Comparison of ENCODE assay signal across 11 cellular contexts in genomic region chr13:48220592-48221300, GRCh38. TPM values are rescaled to one million over a fixed set of nuclear protein-coding genes. Genes with fewer than 3 reads are reported as not detected.
DNase-seq lines count a peak whose midpoint lies in the region; ATAC-seq, FAIRE-seq and TF ChIP-seq lines count a peak whose summit lies in the region.
"Had no signal": no experiment of that assay in that cellular context is flagged by ENCODE, and none has a peak within 500 bp of the region (broad histone marks: within the 10 kb centered on the region; RNA-seq: fewer than 3 reads in every experiment).

No MANE protein-coding gene starts in this region.

- FAIRE-seq in GM12892 (lab: Jason Lieb, UNC), result peak; percentile 30

- TF ChIP-seq CTCF in OCI-LY3 (IDR thresholded peaks at IDR 0.05; ENCODE audit: low read depth, low read length) (no peak), gastrocnemius medialis (IDR thresholded peaks at IDR 0.05 in 4 of 5, conservative IDR thresholded peaks at IDR 0.05 in 1 of 5) (no peak), GM20000 (IDR thresholded peaks at IDR 0.05; ENCODE audit: extremely low read depth, missing control alignments) (no peak)

- H3K9ac ChIP-seq in OCI-LY3 (ENCODE audit: low read length), result no peak overlapping the region

- DNase-seq in GM12892 (ENCODE audit: insufficient read length) (no peak), gastrocnemius medialis (no peak), NCI-H2171 treated with DMSO at 0.1 percent for 48 hours (lab: John Stamatoyannopoulos, UW) (no peak), GM20000 (ENCODE audit: low spot score) (no peak), substantia nigra (lab: John Stamatoyannopoulos, UW) (no peak)
- no peak for DNase-seq in activated effector memory CD4-positive, alpha-beta T cell treated with anti-CD3 and anti-CD28 coated beads, Interleukin-2, amount 50 U/mL, for 16 hours
- DNase-seq: head of caudate nucleus, NCI-H2107, retina had no signal

- H3K36me3 ChIP-seq in OCI-LY3 (replicated peaks; ENCODE audit: low read depth, low read length) (peaks cover 3% of the 10 kb centered on the region), gastrocnemius medialis (no peaks in the 10 kb centered on the region)

- intact Hi-C loops in gastrocnemius medialis (cut with DNase I; ENCODE audit: low total_unique reads), result no loop called here

- H2AFZ ChIP-seq in OCI-LY3 (ENCODE audit: low read depth, low read length), result no peak overlapping the region

- H3K27me3 ChIP-seq in OCI-LY3 (ENCODE audit: low read depth, low read length) (peaks cover 49% of the 10 kb centered on the region; the same call in 1 of the 2 replicates), gastrocnemius medialis (no peaks in the 10 kb centered on the region)

- H3K4me2 ChIP-seq in OCI-LY3 (ENCODE audit: low read length), result peak overlapping the region; percentile 48

- H3K9me3 ChIP-seq in OCI-LY3 (ENCODE audit: insufficient read depth, low read length) (peaks cover 10% of the 10 kb centered on the region), gastrocnemius medialis (no peaks in the 10 kb centered on the region)

- H3K79me2 ChIP-seq in OCI-LY3 (ENCODE audit: low read length), result no peaks in the 10 kb centered on the region

- ATAC-seq in esophagus mucosa (peak; percentile 49), gastrocnemius medialis (no peak)

- TF ChIP-seq POLR2A in GM12892 (IDR thresholded peaks at IDR 0.05; ENCODE audit: low read depth, low read length) (no peak), gastrocnemius medialis (IDR thresholded peaks at IDR 0.05) (no peak)

- H3K27ac ChIP-seq in OCI-LY3 (ENCODE audit: low read length) (no peak overlapping the region), gastrocnemius medialis (peak overlapping the region; percentile 64 to 82 (median 72)), substantia nigra (ENCODE audit: low read depth, low read length, poor library complexity, severe bottlenecking) (no peak overlapping the region)

- in situ Hi-C loops in gastrocnemius medialis (cut with MboI; ENCODE audit: low sequenced_read_pairs in 4 of 4), result no loop called here

- H3K4me1 ChIP-seq in OCI-LY3 (ENCODE audit: low read length), result peaks cover 24% of the 10 kb centered on the region
- H3K4me1 ChIP-seq in gastrocnemius medialis, result peaks cover 0 to 17% of the 10 kb centered on the region in 2 donors

- H4K20me1 ChIP-seq in OCI-LY3 (ENCODE audit: insufficient read depth, low read length), result no peaks in the 10 kb centered on the region

- H3K4me3 ChIP-seq in OCI-LY3 (ENCODE audit: low read length) (0 out of 2 replicates have a peak overlapping the region, but pooled peaks have one; percentile 2), gastrocnemius medialis (peak overlapping the region in 1 of 4 donors; percentile 24)

RNA-seq across cellular contexts. Expression of gene ITM2B, which starts 12.3 kb away (rescaled TPM):
- polyA plus RNA-seq in GM12892 (2012; ENCODE audit: missing spikeins), result 14.0 TPM
- total RNA-seq in esophagus mucosa, result 626 TPM
- 100 to 1,000 TPM; 107 to 209 (median 168) TPM for total RNA-seq in gastrocnemius medialis

Comparison
In these comparisons a context has a peak if more than half of its experiments do, and no peak if none do; other contexts are left out.
1. H3K27ac ChIP-seq: peak in gastrocnemius medialis (4 of 4); none in OCI-LY3 (single experiment) and substantia nigra (single experiment).